ENCODE assay signal across 1 cellular context in genomic region chr18:73774836-73775509, GRCh38.
TF ChIP-seq lines count a peak whose summit lies in the region.

No MANE protein-coding gene starts in this region.

TF ChIP-seq in H1, 55 proteins besides CTCF, POLR2A, EP300 and RAD21 (continued from another document):
- TF ChIP-seq ATF2 (IDR thresholded peaks at IDR 0.05; ENCODE audit: low read length) (no peak), GTF2F1 (IDR thresholded peaks at IDR 0.05; ENCODE audit: borderline replicate concordance, low read depth, low read length) (no peak), SIRT6 (IDR thresholded peaks at IDR 0.05; ENCODE audit: low read length) (no peak), PHF8 (conservative IDR thresholded peaks at IDR 0.05; ENCODE audit: low read depth, low read length) (no peak), YY1 (IDR thresholded peaks at IDR 0.05; ENCODE audit: low read depth, low read length) (no peak), TAF7 (optimal IDR thresholded peaks at IDR 0.05; ENCODE audit: borderline replicate concordance, low read depth, low read length) (no peak), POLR2AphosphoS5 (IDR thresholded peaks at IDR 0.05; ENCODE audit: low read depth, low read length) (no peak), KDM4A (IDR thresholded peaks at IDR 0.05; ENCODE audit: low read depth, low read length, severe bottlenecking) (no peak), NANOG (IDR thresholded peaks at IDR 0.05; ENCODE audit: insufficient read depth, low read depth, low read length, poor library complexity, severe bottlenecking) (no peak), SRF (IDR thresholded peaks at IDR 0.05; ENCODE audit: low read depth, low read length) (no peak)
